In the genomic region with DNA sequence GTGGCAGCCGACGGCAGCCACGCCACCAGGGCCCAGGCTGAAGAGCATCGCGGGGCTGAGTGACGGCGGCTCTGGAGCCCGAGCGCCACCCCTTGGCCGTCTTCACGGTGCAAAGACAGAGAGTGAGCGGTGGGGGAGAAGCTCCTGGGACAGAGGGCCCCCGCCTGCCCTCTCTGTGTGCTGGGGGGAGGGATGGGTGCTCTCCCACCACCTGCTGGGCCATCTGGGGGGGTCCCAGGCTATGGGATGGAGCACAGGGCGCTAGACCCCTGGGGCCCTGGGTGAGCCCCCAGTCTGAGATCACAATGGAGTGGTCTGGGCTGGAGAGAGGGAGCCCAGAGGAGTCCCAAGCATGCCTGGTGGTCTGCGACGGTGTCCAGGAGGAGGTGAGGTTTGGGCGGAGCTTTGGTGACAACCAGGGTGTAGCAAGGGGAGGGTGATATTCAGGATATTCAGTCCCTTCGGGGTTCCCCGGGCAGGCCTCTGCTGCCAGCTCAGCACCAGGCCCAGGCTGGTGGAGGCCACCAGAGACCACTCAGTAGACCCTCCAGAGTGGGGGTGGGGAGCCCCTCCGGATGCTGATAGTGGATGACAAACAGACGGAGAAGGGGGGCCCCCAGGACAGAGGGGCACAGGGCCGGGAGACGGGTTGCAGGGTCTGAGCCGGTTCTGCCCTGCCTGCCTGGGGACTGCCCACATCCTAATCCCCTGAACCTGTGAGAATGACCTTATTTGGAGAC, we compare ENCODE assay signal across 8 cellular contexts.
DNase-seq lines count a peak whose midpoint lies in the region; ATAC-seq and TF ChIP-seq lines count a peak whose summit lies in the region.
"Had no signal": no experiment of that assay in that cellular context is flagged by ENCODE, and none has a peak within 500 bp of the region (broad histone marks: within the 10 kb centered on the region; RNA-seq: fewer than 3 reads in every experiment).

No MANE protein-coding gene starts in this region.

- H3K4me3 ChIP-seq in adipocyte (ENCODE audit: low read length) (no peak overlapping the region), lower lobe of right lung (no peak overlapping the region)
- H3K4me3 ChIP-seq: SJCRH30 had no signal

- H3K36me3 ChIP-seq in adipocyte (ENCODE audit: control insufficient read depth, insufficient read depth, low read length, severe bottlenecking) (no peaks in the 10 kb centered on the region), lower lobe of right lung (no peaks in the 10 kb centered on the region)
- H3K36me3 ChIP-seq: SJCRH30 had no signal

- H3K27me3 ChIP-seq in adipocyte (replicated peaks; ENCODE audit: control insufficient read depth, insufficient read depth, low read length) (peaks cover 32% of the 10 kb centered on the region), lower lobe of right lung (ENCODE audit: low read depth) (peaks cover 40% of the 10 kb centered on the region)

- in situ Hi-C loops in ACHN (cut with HindIII; ENCODE audit: low pct_ligation_motif_present, low pct_unique_long_range_greater_than_20kb, low sequenced_read_pairs): no loop called here

- H3K9me3 ChIP-seq in adipocyte (ENCODE audit: control insufficient read depth, low read length) (no peaks in the 10 kb centered on the region), lower lobe of right lung (no peaks in the 10 kb centered on the region)
- H3K9me3 ChIP-seq: SJCRH30 had no signal

- no peak for TF ChIP-seq CTCF in lower lobe of right lung (IDR thresholded peaks at IDR 0.05)

- ATAC-seq in lower lobe of right lung (no peak), GM18907 (IDR thresholded peaks at IDR 0.05; ENCODE audit: unreplicated experiment) (no peak)

- no peak overlapping the region for H3K27ac ChIP-seq in lower lobe of right lung
- H3K27ac ChIP-seq: SJCRH30 had no signal

- H3K9ac ChIP-seq in adipocyte (ENCODE audit: low read length): no peak overlapping the region

- DNase-seq in DMS53 (lab: John Stamatoyannopoulos, UW): peak; percentile 80
- peak; percentile 73 for DNase-seq in HuH-7 (ENCODE audit: low spot score)
- DNase-seq in adipocyte (ENCODE audit: low read depth): peak; percentile 23
- DNase-seq in lower lobe of right lung: peak; percentile 39
- no peak for DNase-seq in inferior parietal cortex (ENCODE audit: extremely low spot score)
- DNase-seq in ACHN: no peak

- intact Hi-C loops in lower lobe of right lung (cut with DNase I): no loop called here

- no peaks in the 10 kb centered on the region for H3K4me1 ChIP-seq in adipocyte (ENCODE audit: control insufficient read depth, insufficient read depth, low read length)
- H3K4me1 ChIP-seq in lower lobe of right lung: peaks cover 8% of the 10 kb centered on the region

Comparison
In these comparisons a context has a peak if more than half of its experiments do, and no peak if none do; other contexts are left out.
1. DNase-seq: peak in DMS53 (single experiment), HuH-7 (single experiment), adipocyte (single experiment) and lower lobe of right lung (single experiment); none in inferior parietal cortex (single experiment) and ACHN (single experiment).